8 cellular contexts compared by ENCODE assay signal in the genomic region with DNA sequence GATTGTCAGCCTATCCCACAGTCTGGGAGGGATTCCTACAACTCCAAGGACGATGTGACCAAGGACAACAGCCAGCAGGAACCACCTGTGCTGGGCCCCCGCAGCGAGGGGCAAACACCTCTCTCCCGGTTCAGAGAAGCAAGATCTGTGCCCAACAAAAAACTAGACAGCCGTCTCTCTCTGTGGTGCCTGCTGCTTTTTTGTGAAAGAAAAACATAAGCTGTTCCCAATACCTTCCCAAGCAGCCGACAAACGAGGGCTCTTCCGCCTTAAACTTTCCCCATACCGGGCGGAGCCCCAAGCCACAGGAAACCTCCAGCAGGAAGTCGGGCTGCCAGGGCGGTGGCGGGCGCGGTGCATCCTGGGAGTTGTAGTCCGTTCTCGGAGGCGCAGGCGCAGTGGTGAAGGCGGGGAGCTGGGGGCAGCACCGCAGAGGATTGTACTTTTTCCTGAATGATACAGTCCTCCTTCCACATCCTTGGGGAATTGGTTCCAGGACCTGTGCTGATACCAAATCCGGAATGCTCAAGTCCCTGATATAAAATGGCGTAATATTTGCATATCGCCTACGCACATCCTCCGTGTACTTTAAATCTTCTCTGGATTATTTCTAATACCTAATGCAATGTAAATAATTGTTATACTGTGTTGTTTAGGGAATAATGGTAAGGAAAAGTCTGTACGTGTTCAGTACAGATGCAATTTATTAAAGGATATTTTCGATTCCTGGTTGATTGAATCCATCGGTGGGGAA.
DNase-seq lines count a peak whose midpoint lies in the region; ATAC-seq, FAIRE-seq and TF ChIP-seq lines count a peak whose summit lies in the region.

No MANE protein-coding gene starts in this region.

- peak overlapping the region; percentile 94 for H3K9ac ChIP-seq in OCI-LY3 (ENCODE audit: low read length)

- H3K4me3 ChIP-seq in OCI-LY3 (ENCODE audit: low read length) (peak overlapping the region; percentile 90), epithelial cell of esophagus (ENCODE audit: low read length) (peak overlapping the region; percentile 94)

- no peaks in the 10 kb centered on the region for H3K36me3 ChIP-seq in OCI-LY3 (replicated peaks; ENCODE audit: low read depth, low read length)

- no peak for TF ChIP-seq CTCF in D721Med (IDR thresholded peaks at IDR 0.05; ENCODE audit: insufficient read depth, missing control alignments)
- no peak for TF ChIP-seq CTCF in OCI-LY3 (IDR thresholded peaks at IDR 0.05; ENCODE audit: low read depth, low read length)
- no peak for TF ChIP-seq CTCF in epithelial cell of esophagus (IDR thresholded peaks at IDR 0.05; ENCODE audit: insufficient read depth, low read depth, low read length, missing control alignments)

- no peaks in the 10 kb centered on the region for H3K9me3 ChIP-seq in OCI-LY3 (ENCODE audit: insufficient read depth, low read length)

- peak; percentile 58 for FAIRE-seq in D721Med (lab: Jason Lieb, UNC)

- ATAC-seq in GM21526 (IDR thresholded peaks at IDR 0.05; ENCODE audit: low FRiP score, unreplicated experiment), result peak; percentile 46

- peak overlapping the region; percentile 86 for H3K27ac ChIP-seq in OCI-LY3 (ENCODE audit: low read length)

- DNase-seq in D721Med (ENCODE audit: insufficient read length, low spot score), result peak; percentile 39
- peak; percentile 28 for DNase-seq in HuH-7.5 (ENCODE audit: low spot score)
- peak; percentile 90 for DNase-seq in activated T-cell treated with anti-CD3 and anti-CD28 coated beads for 24 hours (ENCODE audit: low read depth)
- peak; percentile 94 for DNase-seq in epithelial cell of esophagus (ENCODE audit: low read depth)
- DNase-seq in middle frontal gyrus (ENCODE audit: extremely low spot score, low spot score), result peak; percentile 93
- DNase-seq in stimulated activated CD8-positive, alpha-beta memory T cell treated with anti-CD3 and anti-CD28 coated beads, Interleukin-2, amount 100 ng/mL, for 1 hour (ENCODE audit: low read depth in 2 of 2), result peak; percentile 87 to 92

- no peaks in the 10 kb centered on the region for H3K27me3 ChIP-seq in OCI-LY3 (ENCODE audit: low read depth, low read length)

- peaks cover 6% of the 10 kb centered on the region; the same call in 1 of the 2 replicates for H3K79me2 ChIP-seq in OCI-LY3 (ENCODE audit: low read length)

- H3K4me2 ChIP-seq in OCI-LY3 (ENCODE audit: low read length), result peak overlapping the region; percentile 86

- H4K20me1 ChIP-seq in OCI-LY3 (ENCODE audit: insufficient read depth, low read length), result no peaks in the 10 kb centered on the region

- H2AFZ ChIP-seq in OCI-LY3 (ENCODE audit: low read depth, low read length), result no peak overlapping the region

- peaks cover 23% of the 10 kb centered on the region for H3K4me1 ChIP-seq in OCI-LY3 (ENCODE audit: low read length)

Comparison
In these comparisons a context has a peak if more than half of its experiments do, and no peak if none do; other contexts are left out.
1. Peak in every context shown above with its lines: DNase-seq, ATAC-seq, H3K4me3 ChIP-seq and H3K27ac ChIP-seq.
2. DNase-seq: peak in every context shown above with its lines; median percentile 94 in epithelial cell of esophagus; 93 in middle frontal gyrus; 90 in activated T-cell treated with anti-CD3 and anti-CD28 coated beads for 24 hours; 90 in stimulated activated CD8-positive, alpha-beta memory T cell treated with anti-CD3 and anti-CD28 coated beads, Interleukin-2, amount 100 ng/mL, for 1 hour; 39 in D721Med; 28 in HuH-7.5.